ENCODE assay signal across 18 cellular contexts in the genomic region with DNA sequence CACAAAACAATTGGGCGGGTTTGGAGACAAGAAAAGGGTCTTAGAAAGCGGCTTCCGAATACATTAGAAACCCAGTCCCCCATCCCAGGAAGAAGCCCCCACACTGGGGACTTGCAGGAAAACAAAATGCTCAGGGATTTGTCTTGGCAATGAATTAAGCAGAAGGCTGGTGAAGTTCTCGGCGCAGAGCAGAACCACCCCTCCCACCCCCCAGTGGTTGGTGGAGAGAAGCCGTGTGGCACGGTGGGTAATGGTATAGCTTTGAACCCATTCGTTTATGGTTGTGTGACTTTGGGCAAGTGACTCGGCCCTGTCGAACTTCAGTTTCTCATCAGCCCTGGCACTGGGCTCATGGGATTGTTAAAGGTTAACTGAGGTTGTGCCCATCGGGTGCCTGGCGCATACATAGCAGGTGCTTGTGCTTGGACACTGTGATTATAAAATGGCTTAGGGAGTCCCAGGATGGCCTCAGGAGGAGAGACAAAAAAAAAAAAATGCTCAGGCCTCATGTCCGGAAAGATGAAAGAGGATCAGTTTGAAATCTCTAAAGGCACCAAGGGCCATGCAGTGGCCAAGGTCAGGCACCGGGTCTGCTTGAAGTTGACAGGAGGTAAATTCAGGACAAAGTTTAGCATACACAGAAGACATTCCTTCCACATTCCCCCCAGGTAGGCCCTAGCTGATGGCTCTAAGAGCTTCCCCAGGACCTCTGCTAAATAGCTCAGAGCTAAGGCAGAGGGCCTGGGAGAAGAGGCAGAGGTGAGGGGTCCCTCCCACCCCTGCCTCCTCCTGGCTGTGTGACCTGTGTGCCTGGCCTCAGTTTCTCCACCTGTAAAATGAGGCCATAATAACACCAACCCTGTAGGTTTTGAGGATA.
DNase-seq lines count a peak whose midpoint lies in the region; ATAC-seq and TF ChIP-seq lines count a peak whose summit lies in the region.
"Had no signal": no experiment of that assay in that cellular context is flagged by ENCODE, and none has a peak within 500 bp of the region (broad histone marks: within the 10 kb centered on the region; RNA-seq: fewer than 3 reads in every experiment).

No MANE protein-coding gene starts in this region.

- H3K4me2 ChIP-seq in hepatocyte = peak overlapping the region; percentile 5
- no peak overlapping the region for H3K4me2 ChIP-seq in neural progenitor cell
- H3K4me2 ChIP-seq: BLaER1 had no signal

- H3K27me3 ChIP-seq in hepatocyte = no peaks in the 10 kb centered on the region
- H3K27me3 ChIP-seq in neural progenitor cell = no peaks in the 10 kb centered on the region
- H3K27me3 ChIP-seq: esophagus squamous epithelium had no signal

- H3K9ac ChIP-seq in neural progenitor cell = no peak overlapping the region
- H3K9ac ChIP-seq: BLaER1 had no signal

- H4K20me1 ChIP-seq in hepatocyte (ENCODE audit: insufficient read depth, poor library complexity, severe bottlenecking) (no peaks in the 10 kb centered on the region), neural progenitor cell (ENCODE audit: low read depth) (no peaks in the 10 kb centered on the region)
- H4K20me1 ChIP-seq: BLaER1 had no signal

- 79% methylated on average over 14 of the region's 14 CpGs for WGBS in hepatocyte (ENCODE audit: low lambda C conversion rate, missing lambda C conversion rate)

- no peaks in the 10 kb centered on the region for H3K9me3 ChIP-seq in hepatocyte (ENCODE audit: low read depth)
- no peaks in the 10 kb centered on the region for H3K9me3 ChIP-seq in neural progenitor cell (ENCODE audit: low read depth)
- H3K9me3 ChIP-seq: BLaER1, esophagus squamous epithelium had no signal

- H3K36me3 ChIP-seq in hepatocyte (replicated peaks; ENCODE audit: insufficient read depth, low read depth) = no peaks in the 10 kb centered on the region
- no peaks in the 10 kb centered on the region for H3K36me3 ChIP-seq in neural progenitor cell
- H3K36me3 ChIP-seq: BLaER1, esophagus squamous epithelium had no signal

- peaks cover 3 to 8% of the 10 kb centered on the region in 2 donors for H3K27me3 Mint-ChIP-seq in natural killer cell treated with Interleukin-12 subunit alpha and Interleukin-12 subunit beta and Interleukin-15 and Interleukin-18, amount 100 ng/mL, for 72 hours
- H3K27me3 Mint-ChIP-seq in natural killer cell (ENCODE audit: low read depth in 2 of 2) (peaks cover 7 to 14% of the 10 kb centered on the region in 2 donors), neural progenitor cell (ENCODE audit: insufficient read depth, low read depth) (peaks cover 14% of the 10 kb centered on the region)
- H3K27me3 Mint-ChIP-seq: effector memory CD8-positive, alpha-beta T cell had no signal

- no peaks in the 10 kb centered on the region for H3F3A ChIP-seq in neural progenitor cell (ENCODE audit: low read depth)

- H3K4me3 Mint-ChIP-seq in natural killer cell treated with Interleukin-12 subunit alpha and Interleukin-12 subunit beta and Interleukin-15 and Interleukin-18, amount 100 ng/mL, for 72 hours = no peak overlapping the region
- H3K4me3 Mint-ChIP-seq in natural killer cell (no peak overlapping the region), neural progenitor cell (no peak overlapping the region)
- H3K4me3 Mint-ChIP-seq: effector memory CD8-positive, alpha-beta T cell had no signal

- peaks cover 14% of the 10 kb centered on the region for H3K4me1 ChIP-seq in hepatocyte (ENCODE audit: insufficient read depth)
- no peaks in the 10 kb centered on the region for H3K4me1 ChIP-seq in neural progenitor cell

- TF ChIP-seq CTCF in natural killer cell (IDR thresholded peaks at IDR 0.05) = no peak
- no peak for TF ChIP-seq CTCF in hepatocyte (IDR thresholded peaks at IDR 0.05; ENCODE audit: poor library complexity)
- no peak for TF ChIP-seq CTCF in neural progenitor cell (IDR thresholded peaks at IDR 0.05)

- no peaks in the 10 kb centered on the region for H3K9me3 Mint-ChIP-seq in natural killer cell treated with Interleukin-12 subunit alpha and Interleukin-12 subunit beta and Interleukin-15 and Interleukin-18, amount 100 ng/mL, for 72 hours
- H3K9me3 Mint-ChIP-seq in natural killer cell (no peaks in the 10 kb centered on the region), neural progenitor cell (no peaks in the 10 kb centered on the region)
- H3K9me3 Mint-ChIP-seq: effector memory CD8-positive, alpha-beta T cell had no signal

- peaks cover 58 to 64% of the 10 kb centered on the region in 2 donors for H3K4me1 Mint-ChIP-seq in natural killer cell treated with Interleukin-12 subunit alpha and Interleukin-12 subunit beta and Interleukin-15 and Interleukin-18, amount 100 ng/mL, for 72 hours (ENCODE audit: low read depth in 2 of 2)
- H3K4me1 Mint-ChIP-seq in natural killer cell = peaks cover 52 to 61% of the 10 kb centered on the region in 2 donors
- H3K4me1 Mint-ChIP-seq in neural progenitor cell = peaks cover 28% of the 10 kb centered on the region

- ATAC-seq in natural killer cell treated with Interleukin-12 subunit alpha and Interleukin-12 subunit beta and Interleukin-15 and Interleukin-18, amount 100 ng/mL, for 72 hours = no peak
- no peak for ATAC-seq in natural killer cell
- no peak for ATAC-seq in GM21528 (IDR thresholded peaks at IDR 0.05; ENCODE audit: low FRiP score, unreplicated experiment)
- ATAC-seq: effector memory CD8-positive, alpha-beta T cell; stimulated activated naive CD8-positive, alpha-beta T cell treated with anti-CD3 and anti-CD28 coated beads, Interleukin-15, Interleukin-2, amounts not matched to agents 100 U/mL and 50 U/mL, for 24 hours had no signal

- H2AFZ ChIP-seq in hepatocyte = no peak overlapping the region
- H2AFZ ChIP-seq in neural progenitor cell (replicated peaks) = no peak overlapping the region

- no peaks in the 10 kb centered on the region for H3K9me2 ChIP-seq in hepatocyte (replicated peaks; ENCODE audit: insufficient read depth)

- H3K27ac ChIP-seq in hepatocyte (no peak overlapping the region), neural progenitor cell (no peak overlapping the region)
- H3K27ac ChIP-seq: BLaER1, esophagus squamous epithelium had no signal

- intact Hi-C loops in natural killer cell (cut with micrococcal nuclease) = no loop called here

- no peak for DNase-seq in natural killer cell treated with Interleukin-12 subunit alpha and Interleukin-12 subunit beta and Interleukin-15 and Interleukin-18, amount 100 ng/mL, for 72 hours (ENCODE audit: low spot score)
- DNase-seq in natural killer cell = no peak
- DNase-seq in hepatocyte (ENCODE audit: low spot score) = no peak
- DNase-seq in neural progenitor cell (ENCODE audit: low spot score) = no peak
- no peak for DNase-seq in midbrain (lab: John Stamatoyannopoulos, UW)
- DNase-seq in NCI-H526 (lab: John Stamatoyannopoulos, UW) = no peak
- no peak for DNase-seq in inferior parietal cortex (ENCODE audit: extremely low spot score)
- DNase-seq: activated CD4-positive, alpha-beta T cell treated with anti-CD3 and anti-CD28 coated beads for 1 hour; activated naive CD4-positive, alpha-beta T cell treated with anti-CD3 and anti-CD28 coated beads, Interleukin-2, amount 50 U/mL, for 16 hours; effector memory CD8-positive, alpha-beta T cell; esophagus squamous epithelium; GF-D8; NCI-H1105; NCI-H510A treated with DMSO at 0.1 percent for 48 hours; stimulated activated naive CD8-positive, alpha-beta T cell treated with anti-CD3 and anti-CD28 coated beads, Interleukin-15, Interleukin-2, amounts not matched to agents 100 U/mL and 50 U/mL, for 24 hours; SW 1271 had no signal

- H3K4me3 ChIP-seq in hepatocyte (no peak overlapping the region), neural progenitor cell (no peak overlapping the region)
- H3K4me3 ChIP-seq: BLaER1, esophagus squamous epithelium had no signal

- H3K36me3 Mint-ChIP-seq in natural killer cell treated with Interleukin-12 subunit alpha and Interleukin-12 subunit beta and Interleukin-15 and Interleukin-18, amount 100 ng/mL, for 72 hours = no peaks in the 10 kb centered on the region
- H3K36me3 Mint-ChIP-seq in natural killer cell (no peaks in the 10 kb centered on the region), neural progenitor cell (no peaks in the 10 kb centered on the region)

- H3K79me2 ChIP-seq in hepatocyte (no peaks in the 10 kb centered on the region), neural progenitor cell (ENCODE audit: low read depth) (no peaks in the 10 kb centered on the region)

- peak overlapping the region; percentile 51 to 86 for H3K27ac Mint-ChIP-seq in natural killer cell treated with Interleukin-12 subunit alpha and Interleukin-12 subunit beta and Interleukin-15 and Interleukin-18, amount 100 ng/mL, for 72 hours
- peak overlapping the region in 1 of 2 donors; percentile 59 for H3K27ac Mint-ChIP-seq in natural killer cell
- H3K27ac Mint-ChIP-seq in neural progenitor cell = peak overlapping the region; percentile 74
